In genomic region chr14:76720382-76720813, GRCh38 we compare ENCODE assay signal across 8 cellular contexts. TPM values are rescaled to one million over a fixed set of nuclear protein-coding genes. Genes with fewer than 3 reads are reported as not detected.
A peak's percentile ranks its signal among the peaks of the same experiment; 100 is the strongest.
DNase-seq lines count a peak whose midpoint lies in the region; FAIRE-seq and TF ChIP-seq lines count a peak whose summit lies in the region.

No MANE protein-coding gene starts in this region.

- peaks cover 2% of the 10 kb centered on the region for H3K36me3 Mint-ChIP-seq in neural crest cell (ENCODE audit: low read depth)

- TF ChIP-seq CTCF in endothelial cell of umbilical vein (IDR thresholded peaks at IDR 0.05; ENCODE audit: extremely low read depth in 1 of 2, insufficient read depth in 1 of 2, low read depth in 1 of 2, low read length in 2 of 2) = no peak
- no peak for TF ChIP-seq CTCF in neural crest cell (conservative IDR thresholded peaks at IDR 0.05)

- H3K9ac ChIP-seq in endothelial cell of umbilical vein (replicated peaks; ENCODE audit: extremely low read depth, insufficient read depth, low read length) = no peak overlapping the region

- no peaks in the 10 kb centered on the region for H3K27me3 Mint-ChIP-seq in neural crest cell (ENCODE audit: low read depth)

- H3K4me1 ChIP-seq in endothelial cell of umbilical vein (ENCODE audit: control insufficient read depth, extremely low read depth, insufficient read depth, low read length) = peaks cover 35% of the 10 kb centered on the region

- H4K20me1 ChIP-seq in endothelial cell of umbilical vein (replicated peaks; ENCODE audit: control insufficient read depth, extremely low read depth, insufficient read depth, low read length) = no peaks in the 10 kb centered on the region

- dilution Hi-C loops in endothelial cell of umbilical vein (cut with MboI; ENCODE audit: extremely low pct_ligation_motif_present, low sequenced_read_pairs) = no loop called here

- DNase-seq in ELR (ENCODE audit: low read depth) = peak; percentile 28
- DNase-seq in H54 (ENCODE audit: insufficient read length, low spot score) = peak; percentile 10
- DNase-seq in NCI-H2227 treated with DMSO at 0.1 percent for 48 hours (lab: John Stamatoyannopoulos, UW) = peak; percentile 4
- DNase-seq in endothelial cell of umbilical vein (ENCODE audit: low read depth, low spot score) = peak; percentile 91
- peak; percentile 26 for DNase-seq in neural crest cell (ENCODE audit: low read depth, low spot score)
- DNase-seq in 8988T = no peak
- no peak for DNase-seq in OCI-M2 (lab: John Stamatoyannopoulos, UW; ENCODE audit: unreplicated experiment)
- no peak for DNase-seq in cerebellum (ENCODE audit: low spot score)

- H2AFZ ChIP-seq in endothelial cell of umbilical vein (ENCODE audit: low read depth, low read length) = no peak overlapping the region

- BruUV-seq in endothelial cell of umbilical vein (replicated peaks; lab: Mats Ljungman, UMichigan) = no TSS peak

- CTCF ChIA-PET in endothelial cell of umbilical vein (lab: Charles Lee) = interaction anchor here (0.7 to 15.6 kb wide), 6 partner anchors 10 to 136 kb away, joined by 3 to 557 read pairs (median 3); no protein-coding TSS in a partner anchor

- FAIRE-seq in H54 (lab: Jason Lieb, UNC) (no peak), endothelial cell of umbilical vein (lab: Jason Lieb, UNC) (peak; percentile 96)

- TF ChIP-seq POLR2A in H54 (IDR thresholded peaks at IDR 0.05; ENCODE audit: low read depth, low read length) (no peak), endothelial cell of umbilical vein (IDR thresholded peaks at IDR 0.05; ENCODE audit: low read depth, low read length) (no peak)

- H3K27ac ChIP-seq in endothelial cell of umbilical vein (ENCODE audit: insufficient read depth, low read depth, low read length) = peak overlapping the region; percentile 26

- peak overlapping the region; percentile 75 for H3K27ac Mint-ChIP-seq in neural crest cell (ENCODE audit: unreplicated experiment)

- H3K27me3 ChIP-seq in endothelial cell of umbilical vein (ENCODE audit: control insufficient read depth in 2 of 2, insufficient read depth in 2 of 2, low read length in 2 of 2) = no peaks in the 10 kb centered on the region

- POLR2A ChIA-PET in endothelial cell of umbilical vein (lab: Charles Lee) = interaction anchor here (1.2 kb wide), 1 partner anchor 52 kb away, joined by 3 read pairs; no protein-coding TSS in a partner anchor

- H3K4me3 ChIP-seq in endothelial cell of umbilical vein (replicated peaks in 1 of 3; ENCODE audit: insufficient read depth in 1 of 3, low read depth in 1 of 3, low read length in 3 of 3) = no peak overlapping the region

- no peaks in the 10 kb centered on the region for H3K36me3 ChIP-seq in endothelial cell of umbilical vein (ENCODE audit: control insufficient read depth in 2 of 2, extremely low read depth in 1 of 2, insufficient read depth in 2 of 2, low read length in 2 of 2)

- peak overlapping the region; percentile 40 for H3K4me2 ChIP-seq in endothelial cell of umbilical vein (ENCODE audit: insufficient read depth, low read length)

- peaks cover 12% of the 10 kb centered on the region for H3K9me3 Mint-ChIP-seq in neural crest cell

- H3K9me1 ChIP-seq in endothelial cell of umbilical vein (replicated peaks; ENCODE audit: control insufficient read depth, extremely low read depth, insufficient read depth, low read length) = no peaks in the 10 kb centered on the region

- H3K79me2 ChIP-seq in endothelial cell of umbilical vein (ENCODE audit: control insufficient read depth, insufficient read depth, low read length) = no peaks in the 10 kb centered on the region

- intact Hi-C loops in endothelial cell of umbilical vein (cut with micrococcal nuclease) = loop anchor here (1.0 kb wide), 4 partner anchors 8 to 53 kb away; partner anchors contain the start of gene VASH1

- H3K9me3 ChIP-seq in endothelial cell of umbilical vein (replicated peaks; ENCODE audit: control insufficient read depth, insufficient read depth, low read length) = no peaks in the 10 kb centered on the region

- peak overlapping the region; percentile 9 for H3K4me3 Mint-ChIP-seq in neural crest cell

- H3K4me1 Mint-ChIP-seq in neural crest cell = peaks cover 31% of the 10 kb centered on the region

TF ChIP-seq in endothelial cell of umbilical vein, 7 proteins besides CTCF, POLR2A, EP300 and RAD21:
- TF ChIP-seq POLR2AphosphoS5 (IDR thresholded peaks at IDR 0.05; ENCODE audit: insufficient read depth, low read depth, low read length) (peak; percentile 75), EZH2 (IDR thresholded peaks at IDR 0.05; ENCODE audit: borderline replicate concordance, low read depth, low read length, severe bottlenecking) (no peak), JUN (IDR thresholded peaks at IDR 0.05; ENCODE audit: borderline replicate concordance, insufficient read depth, insufficient read length, low read depth) (no peak), MYC (IDR thresholded peaks at IDR 0.05; ENCODE audit: low read depth, low read length) (peak; percentile 79), FOS (IDR thresholded peaks at IDR 0.05; ENCODE audit: borderline replicate concordance, insufficient read depth, low read length) (peak; percentile 31), MAX (IDR thresholded peaks at IDR 0.05; ENCODE audit: insufficient read depth, insufficient read length) (no peak), GATA2 (IDR thresholded peaks at IDR 0.05; ENCODE audit: insufficient read depth, insufficient read length, low read depth, low read length) (no peak)

RNA-seq across cellular contexts. Expression of gene VASH1, which starts 40.9 kb away (rescaled TPM):
- total RNA-seq in endothelial cell of umbilical vein = 168 and 246 TPM in 2 replicates
- 39.8 and 41.4 TPM in 2 replicates for polyA plus RNA-seq in endothelial cell of umbilical vein
- 29.5 and 32.8 TPM in 2 replicates for polyA plus RNA-seq in endothelial cell of umbilical vein (2011; cell fraction: cytosol; rRNA removed)
- polyA plus RNA-seq in endothelial cell of umbilical vein (2011; cell fraction: nucleus; rRNA removed) = 137 and 147 TPM in 2 replicates
- polyA plus RNA-seq in endothelial cell of umbilical vein (2012) = 33.1 and 40.0 TPM in 2 replicates
- polyA minus RNA-seq in endothelial cell of umbilical vein = 41.8 and 47.3 TPM in 2 replicates
- not detected for polyA minus RNA-seq in endothelial cell of umbilical vein (2011; cell fraction: cytosol; rRNA and poly(A)+ RNA removed)
- polyA minus RNA-seq in endothelial cell of umbilical vein (2011; cell fraction: nucleus; rRNA and poly(A)+ RNA removed) = 41.1 and 46.8 TPM in 2 replicates
- total RNA-seq in neural crest cell = 68.1 and 72.0 TPM in 2 replicates
- total RNA-seq in cerebellum = 35.5 TPM

Comparison
In these comparisons a context has a peak if more than half of its experiments do, and no peak if none do; other contexts are left out.
1. DNase-seq: peak in ELR (single experiment), H54 (single experiment), NCI-H2227 treated with DMSO at 0.1 percent for 48 hours (single experiment), endothelial cell of umbilical vein (single experiment) and neural crest cell (single experiment); none in 8988T (single experiment), OCI-M2 (single experiment) and cerebellum (single experiment).